ENCODE assay signal across 8 cellular contexts in the genomic region with DNA sequence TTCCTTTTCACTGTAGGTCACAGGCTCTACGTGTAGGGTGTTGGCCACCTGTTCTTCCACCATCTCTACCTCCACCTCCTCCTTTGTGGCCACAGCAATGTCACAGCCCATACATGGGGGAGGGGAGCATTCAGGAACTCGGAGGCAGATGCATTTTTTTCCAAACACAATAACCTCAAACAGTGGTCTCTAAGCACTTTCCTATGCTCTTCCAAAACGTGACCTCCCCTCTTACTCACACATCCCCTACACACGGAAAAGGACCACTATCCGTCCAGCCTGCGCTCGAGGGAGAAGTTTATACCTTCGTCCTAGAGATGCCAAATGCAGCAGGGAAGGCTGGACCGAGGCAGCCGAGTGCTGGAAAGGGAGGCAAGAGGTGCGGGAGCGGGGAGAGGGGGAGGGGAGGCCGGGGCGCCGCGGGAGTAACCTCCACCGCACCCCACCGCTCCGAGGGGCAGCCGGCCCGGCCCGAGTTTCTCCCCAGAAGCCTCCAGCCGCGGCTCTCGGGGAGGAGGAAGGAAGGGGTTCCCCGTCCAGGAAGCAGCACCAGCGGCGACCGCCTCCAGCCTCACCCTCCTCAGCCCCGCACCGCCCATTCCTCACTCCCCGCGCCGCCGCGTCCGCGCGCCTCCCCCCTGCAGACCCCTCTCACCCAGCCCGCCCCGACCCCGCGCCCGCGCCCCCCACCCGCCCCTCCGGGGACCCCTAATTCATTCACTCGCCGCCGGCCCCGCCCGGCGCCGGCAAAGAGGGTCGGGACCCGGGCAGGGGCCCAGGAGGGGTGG. TPM values are rescaled to one million over a fixed set of nuclear protein-coding genes. Genes with fewer than 3 reads are reported as not detected.
DNase-seq lines count a peak whose midpoint lies in the region; ATAC-seq, FAIRE-seq and TF ChIP-seq lines count a peak whose summit lies in the region.

No MANE protein-coding gene starts in this region.

- H3K4me3 ChIP-seq in H7 (ENCODE audit: insufficient read depth, low read depth, low read length), result peak overlapping the region; percentile 86
- peak overlapping the region; percentile 83 for H3K4me3 ChIP-seq in choroid plexus epithelial cell (ENCODE audit: low read depth, low read length)
- peak overlapping the region; percentile 75 to 82 (median 80) for H3K4me3 ChIP-seq in HepG2 (replicated peaks in 1 of 3; ENCODE audit: insufficient read depth in 1 of 3, low read depth in 2 of 3, low read length in 3 of 3)

- H3K27ac ChIP-seq in HepG2 (ENCODE audit: extremely low read length, insufficient read depth, low read length), result peak overlapping the region; percentile 64

- ATAC-seq in HepG2, result peak; percentile 44

- H3K4me2 ChIP-seq in HepG2 (ENCODE audit: low read depth, low read length), result peak overlapping the region; percentile 88

- peaks cover 2% of the 10 kb centered on the region for H3K27me3 ChIP-seq in H7 (ENCODE audit: control insufficient read depth, insufficient read depth, low read length)
- H3K27me3 ChIP-seq in HepG2 (ENCODE audit: control insufficient read depth in 1 of 2, insufficient read depth in 2 of 2, low read length in 2 of 2), result no peaks in the 10 kb centered on the region; a peak in 1 of 5 replicates

- H4K20me1 ChIP-seq in HepG2 (ENCODE audit: insufficient read depth, low read length), result no peaks in the 10 kb centered on the region

- DNase-seq in ELF-1 (ENCODE audit: low read depth, low spot score) (peak; percentile 58), H7 (peak; percentile 66), NAMALWA (ENCODE audit: low spot score) (peak; percentile 60), choroid plexus epithelial cell (ENCODE audit: low read depth) (peak; percentile 23), HepG2 (ENCODE audit: low spot score) (no peak), NCI-H524 treated with DMSO at 0.1 percent for 48 hours (lab: John Stamatoyannopoulos, UW) (no peak)
- DNase-seq in activated CD4-positive, alpha-beta T cell treated with anti-CD3 and anti-CD28 coated beads for 4 hours, result peak; percentile 29 to 40
- DNase-seq in stimulated activated CD4-positive, alpha-beta T cell treated with anti-CD3 and anti-CD28 coated beads, Interleukin-2, amount 100 ng/mL, for 48 hours, result peak; percentile 18 to 23

- no peak for TF ChIP-seq RAD21 in HepG2 (CRISPR knock-in tag; IDR thresholded peaks at IDR 0.05)

- H2AFZ ChIP-seq in HepG2 (ENCODE audit: low read length), result no peak overlapping the region

- H3K9ac ChIP-seq in HepG2 (ENCODE audit: insufficient read depth, low read depth, low read length), result peak overlapping the region; percentile 76

- H3K79me2 ChIP-seq in HepG2 (ENCODE audit: insufficient read depth, low read length), result peaks cover 21% of the 10 kb centered on the region

- H3K36me3 ChIP-seq in H7 (replicated peaks; ENCODE audit: control insufficient read depth, insufficient read depth, low read length) (no peaks in the 10 kb centered on the region), HepG2 (replicated peaks in 1 of 2; ENCODE audit: control insufficient read depth in 1 of 2, insufficient read depth in 2 of 2, low read length in 2 of 2) (no peaks in the 10 kb centered on the region)

- BruUV-seq in HepG2 (replicated peaks; lab: Mats Ljungman, UMichigan), result no TSS peak

- peak; percentile 66 for FAIRE-seq in HepG2 (lab: Jason Lieb, UNC)

- 0% methylated on average over 12 of the region's 56 CpGs for WGBS in HepG2 (ENCODE audit: low lambda C conversion rate)

- intact Hi-C loops in HepG2 (cut with micrococcal nuclease; ENCODE audit: unreplicated experiment), result loop anchor here (1.0 to 10.0 kb wide), 3 partner anchors 27 to 85 kb away; partner anchors contain the start of genes DNAI7 and ETFRF1

- in situ Hi-C loops in HepG2 (cut with HindIII; ENCODE audit: extremely low pct_ligation_motif_present, low pct_unique_long_range_greater_than_20kb), result no loop called here

- CTCF ChIA-PET in HepG2 (lab: Yijun Ruan, JAX; ENCODE audit: low intra/inter-chr PET ratio, low total read pairs), result no interaction called here

- no peak for TF ChIP-seq CTCF in choroid plexus epithelial cell (conservative IDR thresholded peaks at IDR 0.05; ENCODE audit: low read depth, low read length)
- TF ChIP-seq CTCF in HepG2 (CRISPR knock-in tag; IDR thresholded peaks at IDR 0.05), result no peak

- no peaks in the 10 kb centered on the region for H3K9me3 ChIP-seq in HepG2 (ENCODE audit: low read length)

- H3K4me1 ChIP-seq in HepG2 (ENCODE audit: insufficient read depth, low read length), result peaks cover 47% of the 10 kb centered on the region

- TF ChIP-seq EP300 in HepG2 (IDR thresholded peaks at IDR 0.05; ENCODE audit: low read depth in 2 of 2, low read length in 2 of 2) (no peak), HepG2 (CRISPR knock-in tag; IDR thresholded peaks at IDR 0.05; ENCODE audit: borderline replicate concordance) (no peak)

- TF ChIP-seq POLR2A in HepG2 (IDR thresholded peaks at IDR 0.05; ENCODE audit: insufficient read depth in 1 of 2, low read depth in 2 of 2, low read length in 2 of 2), result no peak

- POLR2A ChIA-PET in HepG2 (lab: Yijun Ruan, JAX), result interaction anchor here (1.0 to 1.4 kb wide), 4 partner anchors 9 to 137 kb away, joined by 3 to 4 read pairs (median 3); partner anchors contain the start of genes DNAI7 and ETFRF1

RNA-seq across cellular contexts. Expression of gene KRAS, which starts 0.6 kb away (rescaled TPM):
- 19.5 and 22.2 TPM in 2 replicates for total RNA-seq in H7 (2014; rRNA removed; shearing (Covaris generic))
- 9.8 and 18.4 TPM in 2 replicates for total RNA-seq in HepG2 (2016; rRNA removed; fragmentation: Illumina TruSeq; extraction: Trizol)
- 0.81 and 0.97 TPM in 2 replicates for total RNA-seq in HepG2 (2016; cell fraction: cytosol; rRNA removed; fragmentation: Illumina TruSeq; extraction: Trizol; ENCODE audit: low read depth)
- 10.0 and 16.0 TPM in 2 replicates for total RNA-seq in HepG2 (2016; cell fraction: insoluble cytoplasmic fraction; rRNA removed; fragmentation: Illumina TruSeq; extraction: Trizol)
- 6.8 and 7.2 TPM in 2 replicates for total RNA-seq in HepG2 (2016; cell fraction: membrane; rRNA removed; fragmentation: Illumina TruSeq; extraction: Trizol)
- 10.7 and 12.1 TPM in 2 replicates for total RNA-seq in HepG2 (2016; cell fraction: nucleus; rRNA removed; fragmentation: Illumina TruSeq; extraction: Trizol)
- 6.0 and 6.5 TPM in 2 replicates for polyA plus RNA-seq in HepG2 (2011; rRNA removed)
- polyA plus RNA-seq in HepG2 (2011; cell fraction: cytosol; rRNA removed), result 2.7 and 4.7 TPM in 2 replicates
- polyA plus RNA-seq in HepG2 (2011; cell fraction: nucleus; rRNA removed), result 1.8 and 2.7 TPM in 2 replicates
- 5.8 and 6.5 TPM in 2 replicates for polyA plus RNA-seq in HepG2 (2012)
- polyA plus RNA-seq in HepG2 (2016; cell fraction: cytosol; fragmentation: Illumina TruSeq; extraction: Trizol; ENCODE audit: low read depth), result 0.63 and 0.87 TPM in 2 replicates
- 18.9 and 21.1 TPM in 2 replicates for polyA plus RNA-seq in HepG2 (2016; cell fraction: insoluble cytoplasmic fraction; fragmentation: Illumina TruSeq; extraction: Trizol; ENCODE audit: low read depth)
- 3.4 and 3.6 TPM in 2 replicates for polyA plus RNA-seq in HepG2 (2016; cell fraction: membrane; fragmentation: Illumina TruSeq; extraction: Trizol; ENCODE audit: low read depth)
- 12.7 and 13.6 TPM in 2 replicates for polyA plus RNA-seq in HepG2 (2016; cell fraction: nucleus; fragmentation: Illumina TruSeq; extraction: Trizol; ENCODE audit: insufficient read depth, low read depth)
- polyA minus RNA-seq in HepG2 (2011; rRNA and poly(A)+ RNA removed; ENCODE audit: low replicate concordance), result 3.6 and 6.6 TPM in 2 replicates
- 6.2 and 7.1 TPM in 2 replicates for polyA minus RNA-seq in HepG2 (2011; cell fraction: cytosol; rRNA and poly(A)+ RNA removed)
- polyA minus RNA-seq in HepG2 (2011; cell fraction: nucleus; rRNA and poly(A)+ RNA removed), result 13.3 and 14.0 TPM in 2 replicates

RNA-seq across cellular contexts. Expression of gene ETFRF1, which starts 55.1 kb away (rescaled TPM):
- 9.4 and 10.9 TPM in 2 replicates for total RNA-seq in H7 (2014; rRNA removed; shearing (Covaris generic))
- 7.0 and 9.3 TPM in 2 replicates for total RNA-seq in HepG2 (2016; rRNA removed; fragmentation: Illumina TruSeq; extraction: Trizol)
- total RNA-seq in HepG2 (2016; cell fraction: cytosol; rRNA removed; fragmentation: Illumina TruSeq; extraction: Trizol; ENCODE audit: low read depth), result 4.4 and 5.9 TPM in 2 replicates
- total RNA-seq in HepG2 (2016; cell fraction: insoluble cytoplasmic fraction; rRNA removed; fragmentation: Illumina TruSeq; extraction: Trizol), result 6.8 and 10.2 TPM in 2 replicates
- total RNA-seq in HepG2 (2016; cell fraction: membrane; rRNA removed; fragmentation: Illumina TruSeq; extraction: Trizol), result 8.4 and 9.4 TPM in 2 replicates
- 10.6 and 12.6 TPM in 2 replicates for total RNA-seq in HepG2 (2016; cell fraction: nucleus; rRNA removed; fragmentation: Illumina TruSeq; extraction: Trizol)
- 6.4 and 6.8 TPM in 2 replicates for polyA plus RNA-seq in HepG2 (2011; rRNA removed)
- polyA plus RNA-seq in HepG2 (2011; cell fraction: cytosol; rRNA removed), result 6.7 and 10.2 TPM in 2 replicates
- 3.4 and 4.7 TPM in 2 replicates for polyA plus RNA-seq in HepG2 (2011; cell fraction: nucleus; rRNA removed)
- polyA plus RNA-seq in HepG2 (2012), result 7.9 and 8.0 TPM in 2 replicates
- polyA plus RNA-seq in HepG2 (2016; cell fraction: cytosol; fragmentation: Illumina TruSeq; extraction: Trizol; ENCODE audit: low read depth), result 8.3 and 9.5 TPM in 2 replicates
- polyA plus RNA-seq in HepG2 (2016; cell fraction: insoluble cytoplasmic fraction; fragmentation: Illumina TruSeq; extraction: Trizol; ENCODE audit: low read depth), result 11.1 and 14.8 TPM in 2 replicates
- polyA plus RNA-seq in HepG2 (2016; cell fraction: membrane; fragmentation: Illumina TruSeq; extraction: Trizol; ENCODE audit: low read depth), result 10.1 and 11.6 TPM in 2 replicates
- polyA plus RNA-seq in HepG2 (2016; cell fraction: nucleus; fragmentation: Illumina TruSeq; extraction: Trizol; ENCODE audit: insufficient read depth, low read depth), result 10.5 and 12.8 TPM in 2 replicates
- polyA minus RNA-seq in HepG2 (2011; rRNA and poly(A)+ RNA removed; ENCODE audit: low replicate concordance), result 0.80 and 2.7 TPM in 2 replicates
- polyA minus RNA-seq in HepG2 (2011; cell fraction: cytosol; rRNA and poly(A)+ RNA removed), result 2.5 and 2.9 TPM in 2 replicates
- 17.3 and 24.6 TPM in 2 replicates for polyA minus RNA-seq in HepG2 (2011; cell fraction: nucleus; rRNA and poly(A)+ RNA removed)

RNA-seq across cellular contexts. Expression of gene DNAI7, which starts 55.2 kb away (rescaled TPM):
- total RNA-seq in H7 (2014; rRNA removed; shearing (Covaris generic)), result 0.59 TPM in 1 of 2 replicates, not detected in the other
- 0.04 TPM in 1 of 2 replicates, not detected in the other for total RNA-seq in HepG2 (2016; rRNA removed; fragmentation: Illumina TruSeq; extraction: Trizol)
- total RNA-seq in HepG2 (2016; cell fraction: cytosol; rRNA removed; fragmentation: Illumina TruSeq; extraction: Trizol; ENCODE audit: low read depth), result 0.10 TPM in 1 of 2 replicates, not detected in the other
- total RNA-seq in HepG2 (2016; cell fraction: insoluble cytoplasmic fraction; rRNA removed; fragmentation: Illumina TruSeq; extraction: Trizol), result not detected in 2 replicates
- total RNA-seq in HepG2 (2016; cell fraction: membrane; rRNA removed; fragmentation: Illumina TruSeq; extraction: Trizol), result 0.07 and 0.12 TPM in 2 replicates
- not detected in 2 replicates for total RNA-seq in HepG2 (2016; cell fraction: nucleus; rRNA removed; fragmentation: Illumina TruSeq; extraction: Trizol)
- polyA plus RNA-seq in HepG2 (2011; rRNA removed), result 0.25 TPM in 1 of 2 replicates, not detected in the other
- not detected in 2 replicates for polyA plus RNA-seq in HepG2 (2011; cell fraction: cytosol; rRNA removed)
- polyA plus RNA-seq in HepG2 (2011; cell fraction: nucleus; rRNA removed), result not detected in 2 replicates
- not detected in 2 replicates for polyA plus RNA-seq in HepG2 (2012)
- not detected in 2 replicates for polyA plus RNA-seq in HepG2 (2016; cell fraction: cytosol; fragmentation: Illumina TruSeq; extraction: Trizol; ENCODE audit: low read depth)
- polyA plus RNA-seq in HepG2 (2016; cell fraction: insoluble cytoplasmic fraction; fragmentation: Illumina TruSeq; extraction: Trizol; ENCODE audit: low read depth), result not detected in 2 replicates
- not detected in 2 replicates for polyA plus RNA-seq in HepG2 (2016; cell fraction: membrane; fragmentation: Illumina TruSeq; extraction: Trizol; ENCODE audit: low read depth)
- not detected in 2 replicates for polyA plus RNA-seq in HepG2 (2016; cell fraction: nucleus; fragmentation: Illumina TruSeq; extraction: Trizol; ENCODE audit: insufficient read depth, low read depth)
- polyA minus RNA-seq in HepG2 (2011; rRNA and poly(A)+ RNA removed; ENCODE audit: low replicate concordance), result 0.06 and 0.09 TPM in 2 replicates
- not detected in 2 replicates for polyA minus RNA-seq in HepG2 (2011; cell fraction: cytosol; rRNA and poly(A)+ RNA removed)
- not detected in 2 replicates for polyA minus RNA-seq in HepG2 (2011; cell fraction: nucleus; rRNA and poly(A)+ RNA removed)

Comparison
In these comparisons a context has a peak if more than half of its experiments do, and no peak if none do; other contexts are left out.
1. DNase-seq: peak in ELF-1 (single experiment), H7 (single experiment), NAMALWA (single experiment), activated CD4-positive, alpha-beta T cell treated with anti-CD3 and anti-CD28 coated beads for 4 hours (2 of 2), choroid plexus epithelial cell (single experiment) and stimulated activated CD4-positive, alpha-beta T cell treated with anti-CD3 and anti-CD28 coated beads, Interleukin-2, amount 100 ng/mL, for 48 hours (2 of 2); none in HepG2 (single experiment) and NCI-H524 treated with DMSO at 0.1 percent for 48 hours (single experiment).
2. Peak in every context shown above with its lines, with median percentiles within 50 percentile points of each other: H3K4me3 ChIP-seq.